9 cellular contexts compared by ENCODE assay signal in the genomic region with DNA sequence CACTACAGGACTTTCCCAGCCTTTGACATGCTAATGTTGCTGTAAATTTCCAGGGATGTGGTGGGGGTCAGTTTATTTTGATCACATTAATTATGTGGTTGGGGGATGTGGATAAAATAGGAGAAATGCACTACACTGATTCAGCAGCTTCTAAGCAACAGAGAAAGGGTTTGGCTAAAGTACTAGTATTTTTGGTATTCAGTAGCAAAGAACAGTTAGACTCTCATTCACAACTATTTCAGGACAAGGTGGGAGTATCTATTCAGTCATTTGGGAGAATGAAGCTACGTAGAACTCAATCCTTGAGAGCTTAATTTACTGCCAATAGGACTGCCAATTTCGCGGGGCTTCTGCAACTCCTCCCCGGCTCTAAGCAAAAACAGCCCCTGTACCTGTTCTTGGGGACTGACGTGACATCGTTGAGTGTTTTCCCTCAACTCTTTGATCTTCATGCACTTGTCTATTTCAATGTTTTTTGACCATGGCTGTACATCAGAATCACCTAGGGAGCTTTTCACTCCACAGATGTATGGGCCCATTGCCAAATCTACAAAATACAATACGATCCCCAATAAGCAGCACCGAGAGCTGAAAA.
DNase-seq lines count a peak whose midpoint lies in the region; ATAC-seq, FAIRE-seq and TF ChIP-seq lines count a peak whose summit lies in the region.
"Had no signal": no experiment of that assay in that cellular context is flagged by ENCODE, and none has a peak within 500 bp of the region (broad histone marks: within the 10 kb centered on the region; RNA-seq: fewer than 3 reads in every experiment).

No MANE protein-coding gene starts in this region.

- H3K36me3 ChIP-seq in IMR-90 (ENCODE audit: control insufficient read depth, insufficient read depth, low read length) = no peaks in the 10 kb centered on the region
- H3K36me3 ChIP-seq in muscle layer of duodenum (ENCODE audit: control insufficient read depth in 1 of 2, insufficient read depth in 2 of 2, low read length in 2 of 2) = no peaks in the 10 kb centered on the region
- H3K36me3 ChIP-seq in pancreas = no peaks in the 10 kb centered on the region

- H2AK9ac ChIP-seq in IMR-90 (replicated peaks; ENCODE audit: low read depth, low read length, poor library complexity) = no peak overlapping the region

- peaks cover 18 to 52% of the 10 kb centered on the region in 2 experiments for H3K79me1 ChIP-seq in IMR-90 (ENCODE audit: low read depth in 1 of 2, low read length in 2 of 2)

- H3K23ac ChIP-seq in IMR-90 (ENCODE audit: low read depth, low read length) = peak overlapping the region; percentile 63; the same call in 1 of the 2 replicates

- H3K4me2 ChIP-seq in IMR-90 (ENCODE audit: low read depth, low read length) = peak overlapping the region; percentile 86

- H2AK5ac ChIP-seq in IMR-90 (ENCODE audit: low read depth, low read length) = peak overlapping the region; percentile 74; the same call in 1 of the 2 replicates

- no peak for TF ChIP-seq POLR2A in IMR-90 (IDR thresholded peaks at IDR 0.05; ENCODE audit: low read depth, low read length)

- no peak for FAIRE-seq in pancreas (lab: Jason Lieb, UNC)

- H3K27me3 ChIP-seq in IMR-90 (ENCODE audit: control insufficient read depth, insufficient read depth, low read length) (no peaks in the 10 kb centered on the region), muscle layer of duodenum (ENCODE audit: low read depth, low read length) (no peaks in the 10 kb centered on the region), pancreas (no peaks in the 10 kb centered on the region)

- H3K9me3 ChIP-seq in IMR-90 (ENCODE audit: control insufficient read depth, insufficient read depth, low read length) = no peaks in the 10 kb centered on the region
- H3K9me3 ChIP-seq in muscle layer of duodenum (ENCODE audit: control insufficient read depth in 1 of 2, low read length in 2 of 2) = no peaks in the 10 kb centered on the region
- H3K9me3 ChIP-seq in pancreas = no peaks in the 10 kb centered on the region

- peak overlapping the region; percentile 38 to 60 for H4K8ac ChIP-seq in IMR-90 (ENCODE audit: low read depth in 2 of 2, low read length in 2 of 2)

- peak overlapping the region; percentile 53; the same call in 2 of the 3 replicates for H2BK15ac ChIP-seq in IMR-90 (ENCODE audit: low read depth, low read length)

- H4K20me1 ChIP-seq in IMR-90 (ENCODE audit: insufficient read depth, low read length) = no peaks in the 10 kb centered on the region

- WGBS in IMR-90 (ENCODE audit: extremely low coverage in 2 of 2, insufficient read length in 1 of 2), 2 experiments = 60% methylated on average over 5 of the region's 8 CpGs; no CpG with 5 or more reads in 1 of the 2 experiments
- WGBS in pancreas, 2 donors = 83 to 84% methylated on average over 8 of the region's 8 CpGs

- in situ Hi-C loops in IMR-90 (cut with MboI; ENCODE audit: low sequenced_read_pairs) = loop anchor here (5.0 kb wide), 3 partner anchors 93 to 178 kb away; a partner anchor contains a TSS

- H3K9me1 ChIP-seq in IMR-90 (ENCODE audit: insufficient read depth, low read length) = peaks cover 3% of the 10 kb centered on the region

- peak overlapping the region; percentile 55 for H3K27ac ChIP-seq in IMR-90 (ENCODE audit: insufficient read depth, low read length)
- peak overlapping the region; percentile 80 for H3K27ac ChIP-seq in muscle layer of duodenum (ENCODE audit: low read length)
- no peak overlapping the region for H3K27ac ChIP-seq in pancreas

- no peak for TF ChIP-seq CTCF in IMR-90 (conservative IDR thresholded peaks at IDR 0.05; ENCODE audit: low read depth, low read length)
- no peak for TF ChIP-seq CTCF in pancreas (IDR thresholded peaks at IDR 0.05)

- CTCF ChIA-PET in IMR-90 (lab: Yijun Ruan, JAX) = interaction anchor here (0.6 to 0.9 kb wide), 3 partner anchors 9 to 157 kb away, joined by 3 read pairs; no protein-coding TSS in a partner anchor

- peak overlapping the region; percentile 70; the same call in 1 of the 2 replicates for H4K5ac ChIP-seq in IMR-90 (ENCODE audit: low read depth, low read length)

- peaks cover 13% of the 10 kb centered on the region for H3K4me1 ChIP-seq in IMR-90 (ENCODE audit: control insufficient read depth, insufficient read depth, low read length)
- no peaks in the 10 kb centered on the region for H3K4me1 ChIP-seq in muscle layer of duodenum (ENCODE audit: control insufficient read depth in 1 of 2, insufficient read depth in 2 of 2, low read length in 2 of 2)
- H3K4me1 ChIP-seq in pancreas = no peaks in the 10 kb centered on the region

- H2BK120ac ChIP-seq in IMR-90 (ENCODE audit: low read depth, low read length) = peak overlapping the region; percentile 80

- H2BK20ac ChIP-seq in IMR-90 (ENCODE audit: low read depth, low read length) = peak overlapping the region; percentile 75

- peak overlapping the region; percentile 67 for H3K4ac ChIP-seq in IMR-90 (ENCODE audit: low read depth, low read length)

- H3K14ac ChIP-seq in IMR-90 (replicated peaks; ENCODE audit: low read depth, low read length) = peak overlapping the region; percentile 55; the same call in 1 of the 2 replicates

- H3K4me3 ChIP-seq in IMR-90 (ENCODE audit: insufficient read depth, low read depth, low read length) = peak overlapping the region; percentile 34; the same call in 1 of the 2 replicates
- no peak overlapping the region for H3K4me3 ChIP-seq in muscle layer of duodenum (ENCODE audit: low read depth in 1 of 2, low read length in 2 of 2)
- no peak overlapping the region for H3K4me3 ChIP-seq in pancreas

- H3K56ac ChIP-seq in IMR-90 (ENCODE audit: extremely low read depth, insufficient read depth, low read length) = peak overlapping the region; percentile 88

- intact Hi-C loops in IMR-90 (cut with micrococcal nuclease) (loop anchor here (10.0 kb wide), 1 partner anchor 771 kb away; no protein-coding TSS in a partner anchor), pancreas (cut with DNase I) (loop anchor here in 2 of 3 donors (5.0 to 10.0 kb wide), 2 partner anchors 159 to 173 kb away; no protein-coding TSS in a partner anchor)

- no TSS peak for BruUV-seq in IMR-90 (replicated peaks; lab: Mats Ljungman, UMichigan)

- peak overlapping the region; percentile 54; the same call in 1 of the 2 replicates for H3K9ac ChIP-seq in IMR-90 (ENCODE audit: low read depth, low read length)

- H4K91ac ChIP-seq in IMR-90 (ENCODE audit: insufficient read depth, low read depth, low read length) = peak overlapping the region; percentile 69; the same call in 1 of the 2 replicates

- peak overlapping the region; percentile 96 for H2BK5ac ChIP-seq in IMR-90 (ENCODE audit: low read depth, low read length, poor library complexity, severe bottlenecking)

- H3K18ac ChIP-seq in IMR-90 (ENCODE audit: low read depth, low read length) = peak overlapping the region; percentile 80; the same call in 1 of the 2 replicates

- DNase-seq in DMS79 (lab: John Stamatoyannopoulos, UW) (peak; percentile 9), IMR-90 (no peak), astrocyte of the hippocampus (ENCODE audit: low read depth, low spot score) (peak; percentile 49), midbrain (lab: John Stamatoyannopoulos, UW) (no peak), pancreas (no peak)
- DNase-seq: activated naive CD8-positive, alpha-beta T cell treated with anti-CD3 and anti-CD28 coated beads, Interleukin-2, amount 10 ng/mL, durations not matched to agents 7 days and 5 days had no signal

- POLR2A ChIA-PET in IMR-90 (lab: Charles Lee; ENCODE audit: unreplicated experiment) = interaction anchor here (0.6 kb wide), 1 partner anchor 99 kb away, joined by 3 read pairs; no protein-coding TSS in a partner anchor

- dilution Hi-C loops in IMR-90 (cut with HindIII; ENCODE audit: low sequenced_read_pairs, unreplicated experiment) = no loop called here

- H2AFZ ChIP-seq in IMR-90 (replicated peaks; ENCODE audit: low read length, poor library complexity) = peak overlapping the region; percentile 16

- TF ChIP-seq RAD21 in IMR-90 (IDR thresholded peaks at IDR 0.05; ENCODE audit: low read length) = no peak

- no peak for ATAC-seq in IMR-90 (ENCODE audit: low read depth)
- ATAC-seq in HG03521 (IDR thresholded peaks at IDR 0.05; ENCODE audit: unreplicated experiment) = no peak
- ATAC-seq in GM19452 (IDR thresholded peaks at IDR 0.05; ENCODE audit: unreplicated experiment) = no peak
- ATAC-seq in pancreas = no peak

TF ChIP-seq in IMR-90, 13 proteins besides CTCF, POLR2A, EP300 and RAD21:
- TF ChIP-seq, protein P1, sequence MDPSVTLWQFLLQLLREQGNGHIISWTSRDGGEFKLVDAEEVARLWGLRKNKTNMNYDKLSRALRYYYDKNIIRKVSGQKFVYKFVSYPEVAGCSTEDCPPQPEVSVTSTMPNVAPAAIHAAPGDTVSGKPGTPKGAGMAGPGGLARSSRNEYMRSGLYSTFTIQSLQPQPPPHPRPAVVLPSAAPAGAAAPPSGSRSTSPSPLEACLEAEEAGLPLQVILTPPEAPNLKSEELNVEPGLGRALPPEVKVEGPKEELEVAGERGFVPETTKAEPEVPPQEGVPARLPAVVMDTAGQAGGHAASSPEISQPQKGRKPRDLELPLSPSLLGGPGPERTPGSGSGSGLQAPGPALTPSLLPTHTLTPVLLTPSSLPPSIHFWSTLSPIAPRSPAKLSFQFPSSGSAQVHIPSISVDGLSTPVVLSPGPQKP (IDR thresholded peaks at IDR 0.05; ENCODE audit: borderline replicate concordance, low read depth, low read length) = no peak
- no peak for TF ChIP-seq BHLHE40 (IDR thresholded peaks at IDR 0.05; ENCODE audit: low read depth, low read length)
- no peak for TF ChIP-seq FOS (IDR thresholded peaks at IDR 0.05; ENCODE audit: low read depth, low read length)
- no peak for TF ChIP-seq RFX5 (IDR thresholded peaks at IDR 0.05; ENCODE audit: low read depth, low read length)
- no peak for TF ChIP-seq CEBPB (IDR thresholded peaks at IDR 0.05; ENCODE audit: low read depth, low read length)
- TF ChIP-seq, protein P2, sequence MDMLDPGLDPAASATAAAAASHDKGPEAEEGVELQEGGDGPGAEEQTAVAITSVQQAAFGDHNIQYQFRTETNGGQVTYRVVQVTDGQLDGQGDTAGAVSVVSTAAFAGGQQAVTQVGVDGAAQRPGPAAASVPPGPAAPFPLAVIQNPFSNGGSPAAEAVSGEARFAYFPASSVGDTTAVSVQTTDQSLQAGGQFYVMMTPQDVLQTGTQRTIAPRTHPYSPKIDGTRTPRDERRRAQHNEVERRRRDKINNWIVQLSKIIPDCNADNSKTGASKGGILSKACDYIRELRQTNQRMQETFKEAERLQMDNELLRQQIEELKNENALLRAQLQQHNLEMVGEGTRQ (IDR thresholded peaks at IDR 0.05; ENCODE audit: low read depth, low read length) = no peak
- no peak for TF ChIP-seq CHD1 (IDR thresholded peaks at IDR 0.05; ENCODE audit: low read depth, low read length)
- no peak for TF ChIP-seq SMC3 (IDR thresholded peaks at IDR 0.05; ENCODE audit: low read depth, low read length)
- no peak for TF ChIP-seq MXI1 (IDR thresholded peaks at IDR 0.05; ENCODE audit: borderline replicate concordance, low read depth, low read length)
- no peak for TF ChIP-seq RCOR1 (IDR thresholded peaks at IDR 0.05; ENCODE audit: insufficient replicate concordance, low read length)
- TF ChIP-seq MAFK (IDR thresholded peaks at IDR 0.05; ENCODE audit: low read depth, low read length) = no peak

Comparison
In these comparisons a context has a peak if more than half of its experiments do, and no peak if none do; other contexts are left out.
1. DNase-seq: peak in DMS79 (single experiment) and astrocyte of the hippocampus (single experiment); none in IMR-90 (single experiment), midbrain (single experiment) and pancreas (0 of 6).
2. H3K27ac ChIP-seq: peak in IMR-90 (single experiment) and muscle layer of duodenum (single experiment); none in pancreas (0 of 4).